Comparison of ENCODE assay signal across 11 cellular contexts in genomic region chr1:119631086-119631432, GRCh38. TPM values are rescaled to one million over a fixed set of nuclear protein-coding genes. Genes with fewer than 3 reads are reported as not detected.
DNase-seq lines count a peak whose midpoint lies in the region; ATAC-seq and TF ChIP-seq lines count a peak whose summit lies in the region.
"Had no signal": no experiment of that assay in that cellular context is flagged by ENCODE, and none has a peak within 500 bp of the region (broad histone marks: within the 10 kb centered on the region; RNA-seq: fewer than 3 reads in every experiment).

No MANE protein-coding gene starts in this region.

- peak overlapping the region; percentile 16 for H3K4me2 ChIP-seq in smooth muscle cell

- no peaks in the 10 kb centered on the region for H3K27me3 ChIP-seq in right lobe of liver
- H3K27me3 ChIP-seq in smooth muscle cell (ENCODE audit: low read depth): no peaks in the 10 kb centered on the region

- H3K27me3 Mint-ChIP-seq in dendritic cell treated with granulocyte-macrophage colony-stimulating factor and Interleukin-4, amounts not matched to agents 40 ng/mL and 50 ng/mL, for 4 days: peaks cover 19% of the 10 kb centered on the region

- peak overlapping the region; percentile 55 for H3K27ac Mint-ChIP-seq in dendritic cell treated with granulocyte-macrophage colony-stimulating factor and Interleukin-4, amounts not matched to agents 40 ng/mL and 50 ng/mL, for 4 days
- H3K27ac Mint-ChIP-seq: activated T-helper 2 cell treated with anti-CD3 and anti-CD28 coated beads, Interferon-gamma antibody, Interleukin-2, Interleukin-4, amounts not matched to agents 10 μg/mL and 5 μg/mL and 100 μg/mL, durations not matched to agents 14 hours and 24 hours and 36 hours; IgD-negative memory B cell; natural killer cell treated with Interleukin-12 subunit alpha and Interleukin-12 subunit beta and Interleukin-15 and Interleukin-18, amount 100 ng/mL, for 72 hours had no signal

- H3K9me3 ChIP-seq in right lobe of liver: no peaks in the 10 kb centered on the region
- no peaks in the 10 kb centered on the region for H3K9me3 ChIP-seq in smooth muscle cell (replicated peaks; ENCODE audit: low read depth)

- H3F3A ChIP-seq in smooth muscle cell (ENCODE audit: low read depth): peaks cover 3% of the 10 kb centered on the region

- no peak for TF ChIP-seq POLR2A in right lobe of liver (IDR thresholded peaks at IDR 0.05)

- no peaks in the 10 kb centered on the region for H3K9me3 Mint-ChIP-seq in dendritic cell treated with granulocyte-macrophage colony-stimulating factor and Interleukin-4, amounts not matched to agents 40 ng/mL and 50 ng/mL, for 4 days
- H3K9me3 Mint-ChIP-seq: activated T-helper 2 cell treated with anti-CD3 and anti-CD28 coated beads, Interferon-gamma antibody, Interleukin-2, Interleukin-4, amounts not matched to agents 10 μg/mL and 5 μg/mL and 100 μg/mL, durations not matched to agents 14 hours and 24 hours and 36 hours; IgD-negative memory B cell; natural killer cell treated with Interleukin-12 subunit alpha and Interleukin-12 subunit beta and Interleukin-15 and Interleukin-18, amount 100 ng/mL, for 72 hours had no signal

- TF ChIP-seq CTCF in right lobe of liver (IDR thresholded peaks at IDR 0.05): no peak
- TF ChIP-seq CTCF in smooth muscle cell (IDR thresholded peaks at IDR 0.05; ENCODE audit: borderline replicate concordance, insufficient read depth, poor library complexity, severe bottlenecking): no peak
- no peak for TF ChIP-seq CTCF in GM10248 (IDR thresholded peaks at IDR 0.05; ENCODE audit: control extremely low read depth, extremely low read depth, low read depth, missing control alignments)

- H4K20me1 ChIP-seq in smooth muscle cell (ENCODE audit: low read depth): peaks cover 100% of the 10 kb centered on the region

- H3K4me1 ChIP-seq in right lobe of liver: peaks cover 0 to 32% (median 14%) of the 10 kb centered on the region in 4 donors
- no peaks in the 10 kb centered on the region for H3K4me1 ChIP-seq in smooth muscle cell (ENCODE audit: low read depth)

- H3K4me1 Mint-ChIP-seq in dendritic cell treated with granulocyte-macrophage colony-stimulating factor and Interleukin-4, amounts not matched to agents 40 ng/mL and 50 ng/mL, for 4 days (ENCODE audit: low read depth): peaks cover 30% of the 10 kb centered on the region
- H3K4me1 Mint-ChIP-seq: IgD-negative memory B cell had no signal

- no peak overlapping the region for H3K9ac ChIP-seq in smooth muscle cell (ENCODE audit: low read depth)

- H3K79me2 ChIP-seq in smooth muscle cell (ENCODE audit: low read depth): peaks cover 99% of the 10 kb centered on the region

- H3K27ac ChIP-seq in right lobe of liver: peak overlapping the region; percentile 45 to 88 (median 73)
- no peak overlapping the region for H3K27ac ChIP-seq in smooth muscle cell (ENCODE audit: low read depth)

- H3K36me3 ChIP-seq in right lobe of liver (no peaks in the 10 kb centered on the region), smooth muscle cell (ENCODE audit: low read depth) (no peaks in the 10 kb centered on the region)

- peak overlapping the region; percentile 65 for H3K4me3 Mint-ChIP-seq in dendritic cell treated with granulocyte-macrophage colony-stimulating factor and Interleukin-4, amounts not matched to agents 40 ng/mL and 50 ng/mL, for 4 days
- H3K4me3 Mint-ChIP-seq: natural killer cell treated with Interleukin-12 subunit alpha and Interleukin-12 subunit beta and Interleukin-15 and Interleukin-18, amount 100 ng/mL, for 72 hours had no signal

- WGBS in right lobe of liver (ENCODE audit: insufficient coverage, low coverage, low lambda C conversion rate, missing lambda C conversion rate): 42% methylated on average over 5 of the region's 17 CpGs
- WGBS in smooth muscle cell (ENCODE audit: low lambda C conversion rate): 91% methylated on average over 17 of the region's 17 CpGs

- peaks cover 33% of the 10 kb centered on the region for H3K36me3 Mint-ChIP-seq in dendritic cell treated with granulocyte-macrophage colony-stimulating factor and Interleukin-4, amounts not matched to agents 40 ng/mL and 50 ng/mL, for 4 days (ENCODE audit: low read depth)
- H3K36me3 Mint-ChIP-seq: IgD-negative memory B cell had no signal

- peak; percentile 16 for ATAC-seq in HG02571 (IDR thresholded peaks at IDR 0.05; ENCODE audit: unreplicated experiment)
- peak in 3 of 4 donors; percentile 2 to 55 (median 33) for ATAC-seq in right lobe of liver
- no peak for ATAC-seq in GM18909 (IDR thresholded peaks at IDR 0.05; ENCODE audit: poor library complexity, unreplicated experiment)

- POLR2A ChIA-PET in GM10248 (lab: Yijun Ruan, JAX): no interaction called here

- DNase-seq in right lobe of liver (peak in 1 of 3 donors; percentile 30), smooth muscle cell (lab: John Stamatoyannopoulos, UW; ENCODE audit: unreplicated experiment) (no peak), NCI-H2081 (lab: John Stamatoyannopoulos, UW) (no peak), GM10248 (ENCODE audit: extremely low spot score) (no peak), NCI-H69 (lab: John Stamatoyannopoulos, UW) (no peak)

- intact Hi-C loops in dendritic cell treated with granulocyte-macrophage colony-stimulating factor and Interleukin-4, amounts not matched to agents 40 ng/mL and 50 ng/mL, for 4 days (cut with micrococcal nuclease): no loop called here
- intact Hi-C loops in right lobe of liver (cut with DNase I): no loop called here

- peak overlapping the region; percentile 26 to 49 (median 38) for H3K4me3 ChIP-seq in right lobe of liver
- no peak overlapping the region for H3K4me3 ChIP-seq in smooth muscle cell

- CTCF ChIA-PET in GM10248 (lab: Yijun Ruan, JAX): interaction anchor here (2.4 to 26.6 kb wide), 2 partner anchors 17 to 32 kb away, joined by 13 to 1134 read pairs; partner anchors contain the start of gene ZNF697

- H2AFZ ChIP-seq in smooth muscle cell (ENCODE audit: low read depth): no peak overlapping the region

RNA-seq across cellular contexts. Expression of gene ZNF697, which starts 17.0 kb away (rescaled TPM):
- total RNA-seq in right lobe of liver: 1 to 10 TPM; 2.6 to 6.9 (median 3.4) TPM
- 18.5 and 20.0 TPM in 2 replicates for total RNA-seq in smooth muscle cell
- 1.5 and 2.2 TPM in 2 replicates for polyA plus RNA-seq in smooth muscle cell
- polyA plus RNA-seq: IgD-negative memory B cell had no signal
